ENCODE assay signal across 19 cellular contexts in genomic region chr11:596374-596773, GRCh38. TPM values are rescaled to one million over a fixed set of nuclear protein-coding genes. Genes with fewer than 3 reads are reported as not detected.
DNase-seq lines count a peak whose midpoint lies in the region; ATAC-seq and TF ChIP-seq lines count a peak whose summit lies in the region.
"Had no signal": no experiment of that assay in that cellular context is flagged by ENCODE, and none has a peak within 500 bp of the region (broad histone marks: within the 10 kb centered on the region; RNA-seq: fewer than 3 reads in every experiment).

No MANE protein-coding gene starts in this region.

- H3K27me3 ChIP-seq in HL-60 (ENCODE audit: insufficient read depth, poor library complexity, severe bottlenecking) (no peaks in the 10 kb centered on the region), dorsolateral prefrontal cortex (no peaks in the 10 kb centered on the region)

- no peaks in the 10 kb centered on the region for H3K9me3 Mint-ChIP-seq in activated CD4-positive, alpha-beta T cell treated with anti-CD3 and anti-CD28 coated beads, Interleukin-2, amount 10 ng/mL, durations not matched to agents 24 days and 14 days
- no peaks in the 10 kb centered on the region for H3K9me3 Mint-ChIP-seq in activated CD8-positive, alpha-beta T cell treated with anti-CD3 and anti-CD28 coated beads, Interleukin-2, amount 10 ng/mL, durations not matched to agents 7 days and 5 days (ENCODE audit: insufficient read depth)
- H3K9me3 Mint-ChIP-seq in stimulated activated effector memory CD8-positive, alpha-beta T cell treated with anti-CD3 and anti-CD28 coated beads, Interleukin-12 subunit alpha, Interleukin-12 subunit beta, amount 100 ng/mL, for 72 hours, result no peaks in the 10 kb centered on the region
- H3K9me3 Mint-ChIP-seq: CD8-positive, alpha-beta T cell had no signal

- no peak for DNase-seq in activated CD4-positive, alpha-beta T cell treated with anti-CD3 and anti-CD28 coated beads, Interleukin-2, amount 10 ng/mL, durations not matched to agents 24 days and 14 days
- no peak for DNase-seq in activated CD4-positive, alpha-beta T cell treated with anti-CD3 and anti-CD28 coated beads, Interleukin-2, amount 50 U/mL, for 4 hours
- DNase-seq in HL-60 (ENCODE audit: low read depth in 1 of 2, low spot score in 1 of 2) (peak in 1 of 2 experiments; percentile 48), NCI-H226 (no peak), dorsolateral prefrontal cortex (no peak)
- peak; percentile 49 for DNase-seq in activated CD8-positive, alpha-beta T cell treated with anti-CD3 and anti-CD28 coated beads, Interleukin-2, amount 10 ng/mL, durations not matched to agents 7 days and 5 days
- no peak for DNase-seq in stimulated activated effector memory CD8-positive, alpha-beta T cell treated with anti-CD3 and anti-CD28 coated beads, Interleukin-12 subunit alpha, Interleukin-12 subunit beta, amount 100 ng/mL, for 72 hours (ENCODE audit: low spot score in 2 of 2)
- DNase-seq: CD8-positive, alpha-beta T cell; DMS79 treated with DMSO at 0.1 percent for 48 hours; GM23248; KG1; NCI-H1092; NCI-H146; NCI-H2081 treated with DMSO at 0.1 percent for 48 hours; NCI-H524 treated with DMSO at 0.1 percent for 48 hours had no signal

- no peak for TF ChIP-seq CTCF in HL-60 (IDR thresholded peaks at IDR 0.05; ENCODE audit: insufficient read depth, low read length)
- TF ChIP-seq CTCF in dorsolateral prefrontal cortex (IDR thresholded peaks at IDR 0.05 in 54 of 56, conservative IDR thresholded peaks at IDR 0.05 in 2 of 56; ENCODE audit: low read depth in 1 of 56, partially characterized antibody in 56 of 56), result no peak

- peaks cover 12% of the 10 kb centered on the region for H3K4me1 Mint-ChIP-seq in activated CD4-positive, alpha-beta T cell treated with anti-CD3 and anti-CD28 coated beads, Interleukin-2, amount 10 ng/mL, durations not matched to agents 24 days and 14 days
- peaks cover 26% of the 10 kb centered on the region for H3K4me1 Mint-ChIP-seq in activated CD8-positive, alpha-beta T cell treated with anti-CD3 and anti-CD28 coated beads, Interleukin-2, amount 10 ng/mL, durations not matched to agents 7 days and 5 days (ENCODE audit: low read depth)
- H3K4me1 Mint-ChIP-seq in stimulated activated effector memory CD8-positive, alpha-beta T cell treated with anti-CD3 and anti-CD28 coated beads, Interleukin-12 subunit alpha, Interleukin-12 subunit beta, amount 100 ng/mL, for 72 hours, result peaks cover 28% of the 10 kb centered on the region

- H3K27me3 Mint-ChIP-seq in activated CD4-positive, alpha-beta T cell treated with anti-CD3 and anti-CD28 coated beads, Interleukin-2, amount 10 ng/mL, durations not matched to agents 24 days and 14 days, result no peaks in the 10 kb centered on the region
- H3K27me3 Mint-ChIP-seq in activated CD8-positive, alpha-beta T cell treated with anti-CD3 and anti-CD28 coated beads, Interleukin-2, amount 10 ng/mL, durations not matched to agents 7 days and 5 days (ENCODE audit: low read depth), result no peaks in the 10 kb centered on the region

- intact Hi-C loops in activated CD4-positive, alpha-beta T cell treated with anti-CD3 and anti-CD28 coated beads, Interleukin-2, amount 10 ng/mL, durations not matched to agents 24 days and 14 days (cut with micrococcal nuclease), result no loop called here
- intact Hi-C loops in dorsolateral prefrontal cortex (cut with DNase I), result no loop called here

- ATAC-seq in activated CD8-positive, alpha-beta T cell treated with anti-CD3 and anti-CD28 coated beads, Interleukin-2, amount 10 ng/mL, durations not matched to agents 7 days and 5 days, result peak; percentile 33
- peak; percentile 84 for ATAC-seq in stimulated activated effector memory CD8-positive, alpha-beta T cell treated with anti-CD3 and anti-CD28 coated beads, Interleukin-12 subunit alpha, Interleukin-12 subunit beta, amount 100 ng/mL, for 72 hours
- ATAC-seq in GM19452 (IDR thresholded peaks at IDR 0.05; ENCODE audit: unreplicated experiment), result no peak

- H3K36me3 Mint-ChIP-seq in activated CD4-positive, alpha-beta T cell treated with anti-CD3 and anti-CD28 coated beads, Interleukin-2, amount 10 ng/mL, durations not matched to agents 24 days and 14 days (ENCODE audit: low read depth), result peaks cover 60% of the 10 kb centered on the region
- peaks cover 66% of the 10 kb centered on the region for H3K36me3 Mint-ChIP-seq in activated CD8-positive, alpha-beta T cell treated with anti-CD3 and anti-CD28 coated beads, Interleukin-2, amount 10 ng/mL, durations not matched to agents 7 days and 5 days (ENCODE audit: low read depth)
- H3K36me3 Mint-ChIP-seq in stimulated activated effector memory CD8-positive, alpha-beta T cell treated with anti-CD3 and anti-CD28 coated beads, Interleukin-12 subunit alpha, Interleukin-12 subunit beta, amount 100 ng/mL, for 72 hours, result peaks cover 95% of the 10 kb centered on the region

- CTCF ChIA-PET in activated CD8-positive, alpha-beta T cell treated with anti-CD3 and anti-CD28 coated beads, Interleukin-2, amount 10 ng/mL, durations not matched to agents 7 days and 5 days (lab: Charles Lee), result no interaction called here

- H3K4me3 ChIP-seq in HL-60 (replicated peaks; ENCODE audit: insufficient read depth, low read length), result no peak overlapping the region
- H3K4me3 ChIP-seq in dorsolateral prefrontal cortex, result no peak overlapping the region
- H3K4me3 ChIP-seq: GM23248 had no signal

- H3K27ac ChIP-seq in HL-60 (replicated peaks) (0 out of 2 replicates have a peak overlapping the region, but pooled peaks have one; percentile 23), dorsolateral prefrontal cortex (no peak overlapping the region)
- H3K27ac ChIP-seq: GM23248 had no signal

- peak overlapping the region; percentile 11 for H3K27ac Mint-ChIP-seq in activated CD4-positive, alpha-beta T cell treated with anti-CD3 and anti-CD28 coated beads, Interleukin-2, amount 10 ng/mL, durations not matched to agents 24 days and 14 days
- peak overlapping the region; percentile 68 for H3K27ac Mint-ChIP-seq in activated CD8-positive, alpha-beta T cell treated with anti-CD3 and anti-CD28 coated beads, Interleukin-2, amount 10 ng/mL, durations not matched to agents 7 days and 5 days
- peak overlapping the region; percentile 83 for H3K27ac Mint-ChIP-seq in stimulated activated effector memory CD8-positive, alpha-beta T cell treated with anti-CD3 and anti-CD28 coated beads, Interleukin-12 subunit alpha, Interleukin-12 subunit beta, amount 100 ng/mL, for 72 hours
- H3K27ac Mint-ChIP-seq: CD8-positive, alpha-beta T cell had no signal

- POLR2A ChIA-PET in activated CD8-positive, alpha-beta T cell treated with anti-CD3 and anti-CD28 coated beads, Interleukin-2, amount 10 ng/mL, durations not matched to agents 7 days and 5 days (lab: Charles Lee), result interaction anchor here (1.0 kb wide), 1 partner anchor 16 kb away, joined by 3 read pairs; no protein-coding TSS in a partner anchor

- no peak overlapping the region for H3K4me3 Mint-ChIP-seq in activated CD4-positive, alpha-beta T cell treated with anti-CD3 and anti-CD28 coated beads, Interleukin-2, amount 10 ng/mL, durations not matched to agents 24 days and 14 days
- peak overlapping the region; percentile 18 for H3K4me3 Mint-ChIP-seq in activated CD8-positive, alpha-beta T cell treated with anti-CD3 and anti-CD28 coated beads, Interleukin-2, amount 10 ng/mL, durations not matched to agents 7 days and 5 days
- H3K4me3 Mint-ChIP-seq in stimulated activated effector memory CD8-positive, alpha-beta T cell treated with anti-CD3 and anti-CD28 coated beads, Interleukin-12 subunit alpha, Interleukin-12 subunit beta, amount 100 ng/mL, for 72 hours, result peak overlapping the region; percentile 32
- H3K4me3 Mint-ChIP-seq: CD8-positive, alpha-beta T cell had no signal

RNA-seq across cellular contexts. Expression of gene IRF7, which starts 19.4 kb away (rescaled TPM):
- total RNA-seq in activated CD4-positive, alpha-beta T cell treated with anti-CD3 and anti-CD28 coated beads, Interleukin-2, amount 10 ng/mL, durations not matched to agents 24 days and 14 days, result 42.8 and 45.3 TPM in 2 replicates
- 100 to 1,000 TPM; 120 to 136 TPM for total RNA-seq in activated CD8-positive, alpha-beta T cell treated with anti-CD3 and anti-CD28 coated beads, Interleukin-2, amount 10 ng/mL, durations not matched to agents 7 days and 5 days
- 10 to 100 TPM in 62 of 120 experiments, 1 to 10 TPM in 58; 3.7 to 42.0 (median 10.2) TPM for total RNA-seq in dorsolateral prefrontal cortex
- total RNA-seq: HepG2, M059J had no signal

RNA-seq across cellular contexts. Expression of gene PHRF1, which starts 20.1 kb away (rescaled TPM):
- total RNA-seq in activated CD4-positive, alpha-beta T cell treated with anti-CD3 and anti-CD28 coated beads, Interleukin-2, amount 10 ng/mL, durations not matched to agents 24 days and 14 days, result 54.8 and 57.4 TPM in 2 replicates
- 10 to 100 TPM; 53.7 to 58.1 TPM for total RNA-seq in activated CD8-positive, alpha-beta T cell treated with anti-CD3 and anti-CD28 coated beads, Interleukin-2, amount 10 ng/mL, durations not matched to agents 7 days and 5 days
- 10 to 100 TPM; 24.7 to 43.4 (median 32.3) TPM for total RNA-seq in dorsolateral prefrontal cortex

RNA-seq across cellular contexts. Expression of gene CDHR5, which starts 28.4 kb away (rescaled TPM):
- not detected in 2 replicates for total RNA-seq in activated CD4-positive, alpha-beta T cell treated with anti-CD3 and anti-CD28 coated beads, Interleukin-2, amount 10 ng/mL, durations not matched to agents 24 days and 14 days
- total RNA-seq in activated CD8-positive, alpha-beta T cell treated with anti-CD3 and anti-CD28 coated beads, Interleukin-2, amount 10 ng/mL, durations not matched to agents 7 days and 5 days, result not detected
- total RNA-seq in dorsolateral prefrontal cortex, result not detected
- total RNA-seq: CD8-positive, alpha-beta T cell; G401; GM23248; M059J had no signal

RNA-seq across cellular contexts. Expression of gene SCT, which starts 30.6 kb away (rescaled TPM):
- not detected in 2 replicates for total RNA-seq in activated CD4-positive, alpha-beta T cell treated with anti-CD3 and anti-CD28 coated beads, Interleukin-2, amount 10 ng/mL, durations not matched to agents 24 days and 14 days
- not detected for total RNA-seq in activated CD8-positive, alpha-beta T cell treated with anti-CD3 and anti-CD28 coated beads, Interleukin-2, amount 10 ng/mL, durations not matched to agents 7 days and 5 days
- 1 to 10 TPM in 2 of 120 experiments, not detected in 118; 1.6 to 3.1 TPM for total RNA-seq in dorsolateral prefrontal cortex
- total RNA-seq: CD8-positive, alpha-beta T cell; G401; GM23248; HepG2; M059J had no signal

RNA-seq across cellular contexts. Expression of gene RASSF7, which starts 35.6 kb away (rescaled TPM):
- total RNA-seq in activated CD4-positive, alpha-beta T cell treated with anti-CD3 and anti-CD28 coated beads, Interleukin-2, amount 10 ng/mL, durations not matched to agents 24 days and 14 days, result 21.8 and 23.1 TPM in 2 replicates
- total RNA-seq in activated CD8-positive, alpha-beta T cell treated with anti-CD3 and anti-CD28 coated beads, Interleukin-2, amount 10 ng/mL, durations not matched to agents 7 days and 5 days, result 10 to 100 TPM; 32.2 to 36.1 TPM
- 10 to 100 TPM in 34 of 120 experiments, 1 to 10 TPM in 86; 4.1 to 15.0 (median 8.8) TPM for total RNA-seq in dorsolateral prefrontal cortex

Comparison
In these comparisons a context has a peak if more than half of its experiments do, and no peak if none do; other contexts are left out.
1. H3K27ac Mint-ChIP-seq: peak in every context shown above with its lines; median percentile 83 in stimulated activated effector memory CD8-positive, alpha-beta T cell treated with anti-CD3 and anti-CD28 coated beads, Interleukin-12 subunit alpha, Interleukin-12 subunit beta, amount 100 ng/mL, for 72 hours; 68 in activated CD8-positive, alpha-beta T cell treated with anti-CD3 and anti-CD28 coated beads, Interleukin-2, amount 10 ng/mL, durations not matched to agents 7 days and 5 days; 11 in activated CD4-positive, alpha-beta T cell treated with anti-CD3 and anti-CD28 coated beads, Interleukin-2, amount 10 ng/mL, durations not matched to agents 24 days and 14 days.